In the genomic region with DNA sequence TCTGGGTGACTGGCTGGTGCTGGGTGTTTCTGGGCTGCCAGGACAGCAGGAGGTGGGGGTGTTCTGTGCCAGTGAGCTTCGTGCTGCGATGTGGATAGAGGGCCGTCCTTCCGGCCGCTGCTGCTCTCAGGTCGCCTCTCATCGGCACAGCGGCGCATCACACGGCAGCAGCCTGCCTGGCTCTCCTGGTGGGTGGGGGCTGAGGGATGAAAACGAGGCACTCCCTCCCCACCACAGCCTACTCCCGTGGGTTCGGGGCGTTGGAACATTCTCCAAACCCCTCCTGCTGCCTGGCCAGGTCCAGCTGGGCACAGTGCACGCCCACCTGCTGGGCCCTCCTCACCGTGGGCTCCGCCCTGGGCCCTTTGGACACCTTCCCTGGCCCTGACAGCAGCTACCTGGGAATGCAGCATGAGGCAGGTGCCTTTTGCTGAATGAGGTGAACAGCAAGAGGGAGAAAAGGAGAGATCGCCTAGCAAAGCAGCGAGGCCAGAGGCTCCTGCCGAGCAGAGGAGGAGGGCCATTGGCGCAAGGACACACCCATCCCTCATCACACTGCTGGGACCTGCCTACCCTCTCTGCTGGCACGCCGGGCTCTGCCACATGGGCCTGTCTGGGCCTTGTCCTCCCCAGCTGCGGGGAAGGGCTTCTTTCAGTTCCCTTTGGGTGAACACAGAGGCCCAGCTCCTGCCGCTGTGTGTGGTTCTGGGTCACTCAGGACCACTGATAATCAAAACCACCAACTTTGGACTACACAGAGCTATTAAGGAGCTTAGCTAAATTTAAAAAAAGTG, we compare ENCODE assay signal across 8 cellular contexts. TPM values are rescaled to one million over a fixed set of nuclear protein-coding genes. Genes with fewer than 3 reads are reported as not detected.
A peak's percentile ranks its signal among the peaks of the same experiment; 100 is the strongest.
DNase-seq lines count a peak whose midpoint lies in the region; ATAC-seq lines count a peak whose summit lies in the region.

No MANE protein-coding gene starts in this region.

- H3K4me3 ChIP-seq in right cardiac atrium (ENCODE audit: low read length) = no peak overlapping the region

- no peak overlapping the region for H3K27ac ChIP-seq in right cardiac atrium (ENCODE audit: low read length)

- no peaks in the 10 kb centered on the region for H3K27me3 Mint-ChIP-seq in activated naive CD4-positive, alpha-beta T cell treated with anti-CD3 and anti-CD28 coated beads, Interleukin-2, amount 50 U/mL, for 24 hours

- H3K9me3 Mint-ChIP-seq in activated naive CD4-positive, alpha-beta T cell treated with anti-CD3 and anti-CD28 coated beads, Interleukin-2, amount 50 U/mL, for 24 hours = no peaks in the 10 kb centered on the region

- H3K9me3 ChIP-seq in right cardiac atrium (ENCODE audit: control insufficient read depth, low read length) = no peaks in the 10 kb centered on the region

- H3K4me3 Mint-ChIP-seq in activated naive CD4-positive, alpha-beta T cell treated with anti-CD3 and anti-CD28 coated beads, Interleukin-2, amount 50 U/mL, for 24 hours = peak overlapping the region; percentile 7

- intact Hi-C loops in right cardiac atrium (cut with DNase I) = no loop called here

- no peaks in the 10 kb centered on the region for H3K27me3 ChIP-seq in right cardiac atrium (ENCODE audit: control insufficient read depth, insufficient read depth)

- DNase-seq in activated naive CD4-positive, alpha-beta T cell (lab: John Stamatoyannopoulos, UW) = no peak
- DNase-seq in NCI-H526 treated with DMSO at 0.1 percent for 48 hours (lab: John Stamatoyannopoulos, UW) (peak; percentile 37), right cardiac atrium (peak in 2 of 3 donors; percentile 65 to 78), inferior parietal cortex (ENCODE audit: extremely low spot score) (no peak), NCI-H82 (lab: John Stamatoyannopoulos, UW) (no peak)
- no peak for DNase-seq in stimulated activated CD4-positive, alpha-beta T cell treated with anti-CD3 and anti-CD28 coated beads, Interleukin-12 subunit alpha, Interleukin-12 subunit beta, amount 100 ng/mL, for 4 hours

- peak; percentile 28 for ATAC-seq in HG02938 (IDR thresholded peaks at IDR 0.05; ENCODE audit: unreplicated experiment)
- peak; percentile 12 to 42 for ATAC-seq in right cardiac atrium

- H3K4me1 ChIP-seq in right cardiac atrium (ENCODE audit: control insufficient read depth, insufficient read depth, low read length) = peaks cover 19% of the 10 kb centered on the region

- peaks cover 25% of the 10 kb centered on the region for H3K4me1 Mint-ChIP-seq in activated naive CD4-positive, alpha-beta T cell treated with anti-CD3 and anti-CD28 coated beads, Interleukin-2, amount 50 U/mL, for 24 hours

- H3K36me3 Mint-ChIP-seq in activated naive CD4-positive, alpha-beta T cell treated with anti-CD3 and anti-CD28 coated beads, Interleukin-2, amount 50 U/mL, for 24 hours = no peaks in the 10 kb centered on the region

- WGBS in right cardiac atrium = 80% methylated on average over 25 of the region's 25 CpGs

- H3K27ac Mint-ChIP-seq in activated naive CD4-positive, alpha-beta T cell treated with anti-CD3 and anti-CD28 coated beads, Interleukin-2, amount 50 U/mL, for 24 hours = no peak overlapping the region

RNA-seq across cellular contexts. Expression of gene INPP5A, which starts 33.4 kb away (rescaled TPM):
- total RNA-seq in right cardiac atrium = 100 to 1,000 TPM in 2 of 4 donors, 10 to 100 TPM in 2; 92.0 to 116 (median 99.2) TPM
- polyA plus RNA-seq in right cardiac atrium = 60.0 TPM

Comparison
In these comparisons a context has a peak if more than half of its experiments do, and no peak if none do; other contexts are left out.
1. DNase-seq: peak in NCI-H526 treated with DMSO at 0.1 percent for 48 hours (single experiment) and right cardiac atrium (2 of 3); none in activated naive CD4-positive, alpha-beta T cell (0 of 4), inferior parietal cortex (single experiment), NCI-H82 (single experiment) and stimulated activated CD4-positive, alpha-beta T cell treated with anti-CD3 and anti-CD28 coated beads, Interleukin-12 subunit alpha, Interleukin-12 subunit beta, amount 100 ng/mL, for 4 hours (single experiment).